16 cellular contexts compared by ENCODE assay signal in the genomic region with DNA sequence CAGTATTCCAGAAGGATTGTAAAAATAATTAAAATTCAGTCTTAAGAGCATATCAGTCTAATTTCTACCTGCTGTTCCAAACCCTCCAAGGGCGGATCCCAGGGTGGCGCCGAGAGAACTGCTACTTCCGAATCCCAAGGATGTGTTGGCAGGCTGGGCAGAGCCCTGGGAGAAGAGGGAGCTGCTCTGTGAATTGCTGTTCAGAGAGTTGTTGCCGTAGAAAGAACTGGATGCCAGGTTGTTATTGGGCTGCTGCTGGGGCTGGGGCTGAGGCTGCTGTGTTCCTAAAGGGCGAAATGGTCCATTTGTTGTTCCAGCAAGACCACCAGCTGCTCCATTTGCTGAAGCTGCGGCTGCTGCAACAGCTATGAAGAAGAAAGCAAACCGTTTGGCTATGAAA. TPM values are rescaled to one million over a fixed set of nuclear protein-coding genes. Genes with fewer than 3 reads are reported as not detected.
DNase-seq lines count a peak whose midpoint lies in the region; ATAC-seq and TF ChIP-seq lines count a peak whose summit lies in the region.
"Had no signal": no experiment of that assay in that cellular context is flagged by ENCODE, and none has a peak within 500 bp of the region (broad histone marks: within the 10 kb centered on the region; RNA-seq: fewer than 3 reads in every experiment).

No MANE protein-coding gene starts in this region.

- H3K36me3 Mint-ChIP-seq in nephron (ENCODE audit: low read depth) (peaks cover 91% of the 10 kb centered on the region), MCF 10A (ENCODE audit: insufficient read depth, unreplicated experiment) (peaks cover 94% of the 10 kb centered on the region)

- intact Hi-C loops in MCF 10A (cut with micrococcal nuclease), result no loop called here

- CTCF ChIA-PET in MCF 10A (lab: Yijun Ruan, JAX), result no interaction called here

- no peaks in the 10 kb centered on the region for H3K9me3 Mint-ChIP-seq in nephron
- no peaks in the 10 kb centered on the region for H3K9me3 Mint-ChIP-seq in MCF 10A (ENCODE audit: unreplicated experiment)
- H3K9me3 Mint-ChIP-seq: activated CD4-positive, alpha-beta memory T cell treated with anti-CD3 and anti-CD28 coated beads, Interleukin-2, amount 10 ng/mL, durations not matched to agents 7 days and 5 days; naive B cell had no signal

- no peak overlapping the region for H3K4me3 ChIP-seq in gastroesophageal sphincter
- H3K4me3 ChIP-seq: ascending aorta, SK-N-MC had no signal

- H3K27me3 ChIP-seq in gastroesophageal sphincter, result no peaks in the 10 kb centered on the region
- H3K27me3 ChIP-seq: ascending aorta had no signal

- WGBS in gastroesophageal sphincter (ENCODE audit: low coverage in 1 of 2), 2 donors, result 0 to 50% methylated on average over 1 to 8 of the region's 8 CpGs

- H3K4me3 Mint-ChIP-seq in nephron (peak overlapping the region in 1 of 3 experiments; percentile 19), MCF 10A (ENCODE audit: unreplicated experiment) (no peak overlapping the region)
- H3K4me3 Mint-ChIP-seq: activated CD4-positive, alpha-beta memory T cell treated with anti-CD3 and anti-CD28 coated beads, Interleukin-2, amount 10 ng/mL, durations not matched to agents 7 days and 5 days; naive B cell had no signal

- no TSS peak for BruUV-seq in MCF 10A (replicated peaks; lab: Mats Ljungman, UMichigan)

- POLR2A ChIA-PET in MCF 10A (lab: Yijun Ruan, JAX), result interaction anchor here (1.0 to 1.8 kb wide), 6 partner anchors 8 to 188 kb away, joined by 3 to 8 read pairs (median 4); a partner anchor contains a TSS

- H3K27ac Mint-ChIP-seq in nephron, result peak overlapping the region; percentile 25 to 86 (median 36)
- H3K27ac Mint-ChIP-seq in MCF 10A (ENCODE audit: low read depth, unreplicated experiment), result no peak overlapping the region
- H3K27ac Mint-ChIP-seq: activated CD4-positive, alpha-beta memory T cell treated with anti-CD3 and anti-CD28 coated beads, Interleukin-2, amount 10 ng/mL, durations not matched to agents 7 days and 5 days had no signal

- H3K9me3 ChIP-seq in gastroesophageal sphincter, result no peaks in the 10 kb centered on the region
- H3K9me3 ChIP-seq: ascending aorta had no signal

- peak overlapping the region; percentile 21 for H3K27ac ChIP-seq in cingulate gyrus (ENCODE audit: low read depth, low read length)
- H3K27ac ChIP-seq in gastroesophageal sphincter, result peak overlapping the region in 1 of 4 donors; percentile 52
- H3K27ac ChIP-seq: SK-N-MC had no signal

- DNase-seq in DMS79 (lab: John Stamatoyannopoulos, UW) (peak; percentile 37), NCI-H128 (lab: John Stamatoyannopoulos, UW; ENCODE audit: unreplicated experiment) (peak; percentile 52), ureter (ENCODE audit: low spot score) (no peak), MCF 10A (ENCODE audit: unreplicated experiment) (no peak), pons (ENCODE audit: low spot score) (no peak)
- DNase-seq: activated CD4-positive, alpha-beta memory T cell treated with anti-CD3 and anti-CD28 coated beads, Interleukin-2, amount 10 ng/mL, durations not matched to agents 7 days and 5 days; activated effector memory CD4-positive, alpha-beta T cell treated with anti-CD3 and anti-CD28 coated beads, Interleukin-2, amount 50 U/mL, for 16 hours; AML-193; left colon; naive B cell; stimulated activated CD4-positive, alpha-beta T cell treated with anti-CD3 and anti-CD28 coated beads, Interleukin-2, amount 100 ng/mL, for 48 hours had no signal

- no peak for TF ChIP-seq POLR2A in gastroesophageal sphincter (IDR thresholded peaks at IDR 0.05)

- no peak for ATAC-seq in gastroesophageal sphincter
- ATAC-seq: left colon had no signal

- H3K4me1 Mint-ChIP-seq in nephron (peaks cover 47% of the 10 kb centered on the region), MCF 10A (ENCODE audit: insufficient read depth, unreplicated experiment) (peaks cover 15% of the 10 kb centered on the region)

- H3K27me3 Mint-ChIP-seq in nephron (ENCODE audit: low read depth), result no peaks in the 10 kb centered on the region
- no peaks in the 10 kb centered on the region for H3K27me3 Mint-ChIP-seq in MCF 10A (ENCODE audit: insufficient read depth, unreplicated experiment)
- H3K27me3 Mint-ChIP-seq: activated CD4-positive, alpha-beta memory T cell treated with anti-CD3 and anti-CD28 coated beads, Interleukin-2, amount 10 ng/mL, durations not matched to agents 7 days and 5 days; naive B cell had no signal

- peaks cover 0 to 81% of the 10 kb centered on the region in 2 donors for H3K36me3 ChIP-seq in gastroesophageal sphincter

- peaks cover 10 to 48% (median 15%) of the 10 kb centered on the region in 3 donors for H3K4me1 ChIP-seq in gastroesophageal sphincter

- TF ChIP-seq CTCF in nephron (IDR thresholded peaks at IDR 0.05; ENCODE audit: unreplicated experiment in 3 of 3) (no peak), gastroesophageal sphincter (IDR thresholded peaks at IDR 0.05) (no peak), MCF 10A (IDR thresholded peaks at IDR 0.05; ENCODE audit: unreplicated experiment) (no peak)

- no peak for TF ChIP-seq EP300 in gastroesophageal sphincter (IDR thresholded peaks at IDR 0.05)

RNA-seq across cellular contexts. Expression of a gene that starts 57.4 kb away (rescaled TPM):
- 68.2 TPM for total RNA-seq in ureter
- 100 to 1,000 TPM in 1 of 4 donors, 10 to 100 TPM in 3; 45.1 to 112 (median 52.6) TPM for total RNA-seq in gastroesophageal sphincter
- 21.7 and 25.5 TPM in 2 replicates for total RNA-seq in MCF 10A (2022)
- total RNA-seq: activated CD4-positive, alpha-beta memory T cell treated with anti-CD3 and anti-CD28 coated beads, Interleukin-2, amount 10 ng/mL, durations not matched to agents 7 days and 5 days had no signal

Comparison
In these comparisons a context has a peak if more than half of its experiments do, and no peak if none do; other contexts are left out.
1. DNase-seq: peak in DMS79 (single experiment) and NCI-H128 (single experiment); none in ureter (single experiment), MCF 10A (single experiment) and pons (single experiment).